Comparison of ENCODE assay signal across 9 cellular contexts in the genomic region with DNA sequence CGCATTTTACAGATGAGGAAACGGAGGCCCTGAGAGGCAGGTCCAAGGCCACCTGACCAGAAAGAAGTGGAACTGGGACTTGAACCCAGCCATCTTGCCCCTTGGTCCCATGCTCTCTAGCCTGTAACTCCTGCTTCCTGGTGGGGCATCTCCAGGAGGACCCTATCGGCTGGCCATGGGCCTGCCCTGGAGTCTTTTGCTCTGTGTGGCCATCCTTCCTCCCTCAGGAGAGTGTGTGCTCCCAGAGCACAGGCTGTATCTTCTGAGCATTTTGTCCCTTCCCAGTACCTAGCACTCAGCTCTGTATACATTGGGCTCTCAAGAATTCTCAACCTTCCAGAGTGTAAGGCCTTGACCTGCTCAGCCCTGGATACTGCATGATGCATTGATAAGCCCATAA. TPM values are rescaled to one million over a fixed set of nuclear protein-coding genes. Genes with fewer than 3 reads are reported as not detected.
"Had no signal": no experiment of that assay in that cellular context is flagged by ENCODE, and none has a peak within 500 bp of the region (broad histone marks: within the 10 kb centered on the region; RNA-seq: fewer than 3 reads in every experiment).

No MANE protein-coding gene starts in this region.

- H2AFZ ChIP-seq: GM23248 had no signal

- H3K4me3 Mint-ChIP-seq: HFFc6, IgD-negative memory B cell had no signal

- DNase-seq: GM23248, GOT3, H7, HFFc6 had no signal

- H3K27ac ChIP-seq: GM23248 had no signal

- ATAC-seq: HCT116 had no signal

- H3K9ac ChIP-seq: GM23248 had no signal

- H3K36me3 ChIP-seq: HAP-1 had no signal

- H3K4me1 ChIP-seq: HAP-1 had no signal

- H3K27ac Mint-ChIP-seq: HFFc6, IgD-negative memory B cell had no signal

- H3K36me3 Mint-ChIP-seq: IgD-negative memory B cell had no signal

- H3K9me3 ChIP-seq: HAP-1 had no signal

- H3K4me3 ChIP-seq: GM23248, HAP-1 had no signal

RNA-seq across cellular contexts. Expression of gene STH, which starts 28.4 kb away (rescaled TPM):
- total RNA-seq: GM23248, H4, H7, HFFc6, HT-29 had no signal
- polyA plus RNA-seq: GM23248, IgD-negative memory B cell had no signal
